ENCODE assay signal across 8 cellular contexts in the genomic region with DNA sequence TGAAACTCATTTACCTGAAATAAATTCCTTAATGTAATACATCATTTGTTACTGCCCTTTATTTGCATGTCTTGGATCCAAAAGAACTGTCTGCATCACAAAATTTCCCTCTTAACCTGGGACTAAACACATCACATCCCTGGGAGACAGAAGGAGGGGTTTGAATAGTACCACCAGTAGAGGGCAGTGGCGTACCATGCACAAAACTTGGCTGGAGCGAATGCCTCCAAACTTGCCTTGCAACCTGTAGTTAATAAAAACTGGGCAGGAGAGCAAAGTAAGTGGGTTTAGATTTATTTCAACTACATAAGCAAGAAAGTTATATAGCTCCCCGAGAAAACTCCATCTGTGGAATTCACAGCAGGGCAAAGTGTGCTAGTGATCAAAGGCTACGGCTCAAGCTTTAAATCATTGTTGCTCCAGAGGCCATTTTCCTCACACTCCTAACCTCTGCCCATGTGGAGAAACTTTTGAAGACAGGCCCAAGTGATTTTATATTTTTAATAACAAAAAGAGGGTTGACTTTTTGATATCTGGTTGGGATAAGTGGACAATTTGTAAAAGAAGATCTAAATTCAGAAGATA.
DNase-seq lines count a peak whose midpoint lies in the region; ATAC-seq, FAIRE-seq and TF ChIP-seq lines count a peak whose summit lies in the region.

No MANE protein-coding gene starts in this region.

- CTCF ChIA-PET in activated naive CD4-positive, alpha-beta T cell treated with anti-CD3 and anti-CD28 coated beads, Interleukin-2, amount 10 ng/mL, durations not matched to agents 7 days and 5 days (lab: Charles Lee) = interaction anchor here (0.6 kb wide), 1 partner anchor 36 kb away, joined by 3 read pairs; no protein-coding TSS in a partner anchor
- CTCF ChIA-PET in K562 (lab: Yijun Ruan, JAX; ENCODE audit: low intra/inter-chr PET ratio) = no interaction called here

- POLR2A ChIA-PET in K562 (lab: Yijun Ruan, JAX) = no interaction called here

- no peak for TF ChIP-seq POLR2A in K562 (conservative IDR thresholded peaks at IDR 0.05)

- no peaks in the 10 kb centered on the region for H3K36me3 Mint-ChIP-seq in activated naive CD4-positive, alpha-beta T cell treated with anti-CD3 and anti-CD28 coated beads, Interleukin-2, amount 10 ng/mL, durations not matched to agents 7 days and 5 days
- H3K36me3 Mint-ChIP-seq in HFFc6 (ENCODE audit: low read depth) = no peaks in the 10 kb centered on the region

- in situ Hi-C loops in K562 (cut with MboI) = no loop called here

- no peak for FAIRE-seq in K562 (lab: Jason Lieb, UNC)

- TF ChIP-seq CTCF in HFFc6 (IDR thresholded peaks at IDR 0.05) = peak; percentile 86
- peak; percentile 20 to 56 (median 55); a peak in 5 of 6 replicates for TF ChIP-seq CTCF in K562 (IDR thresholded peaks at IDR 0.05 in 2 of 3, conservative IDR thresholded peaks at IDR 0.05 in 1 of 3; ENCODE audit: insufficient read depth in 2 of 3, low read depth in 1 of 3, low read length in 3 of 3)
- peak; percentile 84 for TF ChIP-seq CTCF in kidney epithelial cell (IDR thresholded peaks at IDR 0.05; ENCODE audit: insufficient read depth, low read length, poor library complexity, severe bottlenecking)

- H3K4me3 ChIP-seq in K562 = no peak overlapping the region
- H3K4me3 ChIP-seq in kidney epithelial cell (ENCODE audit: low read depth, low read length) = no peak overlapping the region

- TF ChIP-seq EP300 in K562 (IDR thresholded peaks at IDR 0.05; ENCODE audit: low read length) = no peak

- H3K27ac Mint-ChIP-seq in activated naive CD4-positive, alpha-beta T cell treated with anti-CD3 and anti-CD28 coated beads, Interleukin-2, amount 10 ng/mL, durations not matched to agents 7 days and 5 days = no peak overlapping the region
- H3K27ac Mint-ChIP-seq in HFFc6 = no peak overlapping the region

- no peak for ATAC-seq in K562

- no peaks in the 10 kb centered on the region for H4K20me1 ChIP-seq in K562 (replicated peaks; ENCODE audit: control insufficient read depth, insufficient read depth, low read length)

- H3K27me3 Mint-ChIP-seq in activated naive CD4-positive, alpha-beta T cell treated with anti-CD3 and anti-CD28 coated beads, Interleukin-2, amount 10 ng/mL, durations not matched to agents 7 days and 5 days = no peaks in the 10 kb centered on the region
- H3K27me3 Mint-ChIP-seq in HFFc6 (ENCODE audit: insufficient read depth) = peaks cover 3% of the 10 kb centered on the region; the same call in 1 of the 2 replicates

- H3K9me3 Mint-ChIP-seq in activated naive CD4-positive, alpha-beta T cell treated with anti-CD3 and anti-CD28 coated beads, Interleukin-2, amount 10 ng/mL, durations not matched to agents 7 days and 5 days = no peaks in the 10 kb centered on the region
- peaks cover 15% of the 10 kb centered on the region for H3K9me3 Mint-ChIP-seq in HFFc6

- BruUV-seq in K562 (replicated peaks; lab: Mats Ljungman, UMichigan) = no TSS peak

- H3K79me2 ChIP-seq in K562 (ENCODE audit: control insufficient read depth, insufficient read depth, low read length) = no peaks in the 10 kb centered on the region

- intact Hi-C loops in K562 (cut with micrococcal nuclease) = no loop called here

- H2AFZ ChIP-seq in K562 (ENCODE audit: low read depth, low read length) = no peak overlapping the region

- H3K4me1 ChIP-seq in K562 (replicated peaks in 1 of 2; ENCODE audit: control insufficient read depth in 2 of 2, insufficient read depth in 2 of 2, low read length in 2 of 2) = no peaks in the 10 kb centered on the region

- TF ChIP-seq RAD21 in K562 (CRISPR knock-in tag; conservative IDR thresholded peaks at IDR 0.05 in 1 of 2, IDR thresholded peaks at IDR 0.05 in 1 of 2) = peak; percentile 23 to 49

- H3K27me3 ChIP-seq in K562 (ENCODE audit: control insufficient read depth in 2 of 2, insufficient read depth in 2 of 2, low read length in 2 of 2) (no peaks in the 10 kb centered on the region), kidney epithelial cell (ENCODE audit: control insufficient read depth, insufficient read depth, low read length) (no peaks in the 10 kb centered on the region)

- no peaks in the 10 kb centered on the region for H3K36me3 ChIP-seq in K562 (ENCODE audit: control insufficient read depth, insufficient read depth, low read length)
- no peaks in the 10 kb centered on the region for H3K36me3 ChIP-seq in kidney epithelial cell (ENCODE audit: control insufficient read depth, insufficient read depth, low read length)

- H3K9ac ChIP-seq in K562 (ENCODE audit: insufficient read depth in 1 of 2, low read depth in 2 of 2, low read length in 2 of 2) = no peak overlapping the region

- H3K9me3 ChIP-seq in K562 (replicated peaks; ENCODE audit: control insufficient read depth, insufficient read depth, low read depth, low read length) = no peaks in the 10 kb centered on the region

- no peaks in the 10 kb centered on the region for H3K9me1 ChIP-seq in K562 (ENCODE audit: control insufficient read depth, insufficient read depth, low read length)

- H3K4me3 Mint-ChIP-seq in activated naive CD4-positive, alpha-beta T cell treated with anti-CD3 and anti-CD28 coated beads, Interleukin-2, amount 10 ng/mL, durations not matched to agents 7 days and 5 days = no peak overlapping the region
- no peak overlapping the region for H3K4me3 Mint-ChIP-seq in HFFc6

- whole genome bisulfite sequencing in K562 (ENCODE audit: insufficient coverage, low coverage, missing lambda C conversion rate) = 15% methylated on average over 4 of the region's 4 CpGs

- no peak overlapping the region for H3K27ac ChIP-seq in K562 (ENCODE audit: extremely low read depth, low read depth, low read length)

- H3K4me2 ChIP-seq in K562 (ENCODE audit: insufficient read depth, low read length) = no peak overlapping the region

- no peaks in the 10 kb centered on the region for H3K4me1 Mint-ChIP-seq in activated naive CD4-positive, alpha-beta T cell treated with anti-CD3 and anti-CD28 coated beads, Interleukin-2, amount 10 ng/mL, durations not matched to agents 7 days and 5 days
- H3K4me1 Mint-ChIP-seq in HFFc6 (ENCODE audit: low read depth) = no peaks in the 10 kb centered on the region

- DNase-seq in activated naive CD4-positive, alpha-beta T cell treated with anti-CD3 and anti-CD28 coated beads, Interleukin-2, amount 10 ng/mL, durations not matched to agents 7 days and 5 days = peak; percentile 50
- DNase-seq in activated naive CD4-positive, alpha-beta T cell treated with anti-CD3 and anti-CD28 coated beads, Interleukin-2, amount 50 U/mL, for 16 hours = no peak
- DNase-seq in HFFc6 (peak; percentile 30), NCI-H748 (lab: John Stamatoyannopoulos, UW; ENCODE audit: unreplicated experiment) (peak; percentile 84), K562 (ENCODE audit: extremely low read depth in 1 of 4, low spot score in 3 of 4) (peak; percentile 19 to 46 (median 30)), kidney epithelial cell (ENCODE audit: low read depth) (peak; percentile 19), cerebellum (ENCODE audit: low spot score) (no peak)
- DNase-seq in stimulated activated CD8-positive, alpha-beta memory T cell treated with anti-CD3 and anti-CD28 coated beads, Interleukin-7, amount 100 ng/mL, for 24 hours (ENCODE audit: low read depth) = peak; percentile 1

TF ChIP-seq in K562, 482 proteins besides CTCF, POLR2A, EP300 and RAD21:
- TF ChIP-seq SMC3 (conservative IDR thresholded peaks at IDR 0.05; ENCODE audit: insufficient read depth, low read depth, low read length) = peak; percentile 23; the same call in 1 of the 2 replicates
- no peak for TF ChIP-seq ZNF644 (tag; IDR thresholded peaks at IDR 0.05; ENCODE audit: low read depth)

Comparison
In these comparisons a context has a peak if more than half of its experiments do, and no peak if none do; other contexts are left out.
1. DNase-seq: peak in activated naive CD4-positive, alpha-beta T cell treated with anti-CD3 and anti-CD28 coated beads, Interleukin-2, amount 10 ng/mL, durations not matched to agents 7 days and 5 days (single experiment), HFFc6 (single experiment), NCI-H748 (single experiment), K562 (4 of 4), kidney epithelial cell (single experiment) and stimulated activated CD8-positive, alpha-beta memory T cell treated with anti-CD3 and anti-CD28 coated beads, Interleukin-7, amount 100 ng/mL, for 24 hours (single experiment); none in activated naive CD4-positive, alpha-beta T cell treated with anti-CD3 and anti-CD28 coated beads, Interleukin-2, amount 50 U/mL, for 16 hours (single experiment) and cerebellum (single experiment).
2. Peak in every context shown above with its lines, with median percentiles within 50 percentile points of each other: CTCF ChIP-seq.